ENCODE assay signal across 32 cellular contexts in genomic region chr15:64383760-64384159, GRCh38. TPM values are rescaled to one million over a fixed set of nuclear protein-coding genes. Genes with fewer than 3 reads are reported as not detected.
"Had no signal": no experiment of that assay in that cellular context is flagged by ENCODE, and none has a peak within 500 bp of the region (broad histone marks: within the 10 kb centered on the region; RNA-seq: fewer than 3 reads in every experiment).

No MANE protein-coding gene starts in this region.

- H3K27me3 Mint-ChIP-seq: naive B cell; naive thymus-derived CD8-positive, alpha-beta T cell; natural killer cell treated with Interleukin-12 subunit alpha and Interleukin-12 subunit beta and Interleukin-15 and Interleukin-18, amount 100 ng/mL, for 72 hours; progenitor cell of endocrine pancreas; stimulated activated memory B cell treated with anti-CD40 and anti-IgM and Interleukin-4, amounts not matched to agents 10 μg/mL and 1 μg/mL and 100 μg/mL, for 72 hours; stimulated activated naive CD8-positive, alpha-beta T cell treated with anti-CD3 and anti-CD28 coated beads, Interleukin-15, amount 100 ng/mL, for 72 hours; type B pancreatic cell had no signal

- H3K4me2 ChIP-seq: smooth muscle cell had no signal

- H3K36me3 ChIP-seq: neutrophil, ovary, spleen, suprapubic skin, tibial artery, transverse colon, upper lobe of right lung, vagina had no signal

- H3K9me3 Mint-ChIP-seq: naive B cell; naive thymus-derived CD8-positive, alpha-beta T cell; natural killer cell treated with Interleukin-12 subunit alpha and Interleukin-12 subunit beta and Interleukin-15 and Interleukin-18, amount 100 ng/mL, for 72 hours; stimulated activated memory B cell treated with anti-CD40 and anti-IgM and Interleukin-4, amounts not matched to agents 10 μg/mL and 1 μg/mL and 100 μg/mL, for 72 hours had no signal

- H3K27ac ChIP-seq: neutrophil, ovary, parathyroid adenoma, psoas muscle, skin epidermis, spleen, suprapubic skin, testis, tibial artery, transverse colon, upper lobe of right lung, vagina had no signal

- H3K27me3 ChIP-seq: neutrophil, ovary, spleen, suprapubic skin, testis, tibial artery, transverse colon, upper lobe of right lung, vagina had no signal

- H3K79me2 ChIP-seq: parathyroid adenoma had no signal

- H3K27ac Mint-ChIP-seq: natural killer cell treated with Interleukin-12 subunit alpha and Interleukin-12 subunit beta and Interleukin-15 and Interleukin-18, amount 100 ng/mL, for 72 hours; progenitor cell of endocrine pancreas; stimulated activated memory B cell treated with anti-CD40 and anti-IgM and Interleukin-4, amounts not matched to agents 10 μg/mL and 1 μg/mL and 100 μg/mL, for 72 hours; stimulated activated naive CD8-positive, alpha-beta T cell treated with anti-CD3 and anti-CD28 coated beads, Interleukin-15, amount 100 ng/mL, for 72 hours; type B pancreatic cell had no signal

- H3K4me3 ChIP-seq: ovary, psoas muscle, skin epidermis, smooth muscle cell, spleen, suprapubic skin, testis, tibial artery, transverse colon, upper lobe of right lung, vagina had no signal

- H2AFZ ChIP-seq: parathyroid adenoma had no signal

- ATAC-seq: naive thymus-derived CD8-positive, alpha-beta T cell; natural killer cell treated with Interleukin-12 subunit alpha and Interleukin-12 subunit beta and Interleukin-15 and Interleukin-18, amount 100 ng/mL, for 72 hours; psoas muscle; right cardiac atrium; sciatic nerve; stimulated activated memory B cell treated with anti-CD40 and anti-IgM and Interleukin-4, amounts not matched to agents 10 μg/mL and 1 μg/mL and 100 μg/mL, for 72 hours; stimulated activated naive CD8-positive, alpha-beta T cell treated with anti-CD3 and anti-CD28 coated beads, Interleukin-15, amount 100 ng/mL, for 72 hours; stimulated activated naive CD8-positive, alpha-beta T cell treated with anti-CD3 and anti-CD28 coated beads, Interleukin-15, Interleukin-2, amounts not matched to agents 100 U/mL and 50 U/mL, for 24 hours; upper lobe of right lung had no signal

- H3K9ac ChIP-seq: parathyroid adenoma had no signal

- H3K36me3 Mint-ChIP-seq: naive B cell had no signal

- DNase-seq: naive B cell; naive thymus-derived CD8-positive, alpha-beta T cell; nucleus accumbens; ovary; posterior cingulate gyrus; psoas muscle; right cardiac atrium; spleen; stimulated activated CD4-positive, alpha-beta T cell treated with anti-CD3 and anti-CD28 coated beads, Interleukin-12 subunit alpha, Interleukin-12 subunit beta, amount 100 ng/mL, for 4 hours; stimulated activated CD4-positive, alpha-beta T cell treated with anti-CD3 and anti-CD28 coated beads, Interleukin-1b, Interleukin-23, amount 100 ng/mL, for 48 hours; stimulated activated CD4-positive, alpha-beta T cell treated with anti-CD3 and anti-CD28 coated beads, Interleukin-4, amount 100 ng/mL, for 1 hour; stimulated activated CD4-positive, alpha-beta T cell treated with anti-CD3 and anti-CD28 coated beads, Interleukin-4, amount 100 ng/mL, for 4 hours; stimulated activated CD8-positive, alpha-beta memory T cell treated with anti-CD3 and anti-CD28 coated beads, Interleukin-4, amount 100 ng/mL, for 48 hours; stimulated activated naive CD4-positive, alpha-beta T cell; stimulated activated naive CD8-positive, alpha-beta T cell treated with anti-CD3 and anti-CD28 coated beads, Interleukin-15, amount 100 ng/mL, for 72 hours; stimulated activated naive CD8-positive, alpha-beta T cell treated with anti-CD3 and anti-CD28 coated beads, Interleukin-15, Interleukin-2, amounts not matched to agents 100 U/mL and 50 U/mL, for 24 hours; substantia nigra; testis; tibial artery; transverse colon; upper lobe of right lung had no signal

- H3K9me3 ChIP-seq: neutrophil, ovary, psoas muscle, spleen, suprapubic skin, testis, tibial artery, transverse colon, upper lobe of right lung, vagina had no signal

- H3K4me1 ChIP-seq: parathyroid adenoma had no signal

- H3K4me3 Mint-ChIP-seq: natural killer cell treated with Interleukin-12 subunit alpha and Interleukin-12 subunit beta and Interleukin-15 and Interleukin-18, amount 100 ng/mL, for 72 hours; stimulated activated memory B cell treated with anti-CD40 and anti-IgM and Interleukin-4, amounts not matched to agents 10 μg/mL and 1 μg/mL and 100 μg/mL, for 72 hours; stimulated activated naive CD8-positive, alpha-beta T cell treated with anti-CD3 and anti-CD28 coated beads, Interleukin-15, amount 100 ng/mL, for 72 hours; type B pancreatic cell had no signal

RNA-seq across cellular contexts. Expression of gene PCLAF, which starts 2.5 kb away (rescaled TPM):
- total RNA-seq: sciatic nerve had no signal
